7 cellular contexts compared by ENCODE assay signal in genomic region chr2:90151805-90152204, GRCh38.
DNase-seq lines count a peak whose midpoint lies in the region; ATAC-seq and TF ChIP-seq lines count a peak whose summit lies in the region.
"Not testable (repeated sequence)": the region's sequence is repeated elsewhere in the genome, so short reads cannot be mapped to it uniquely, and the experiment has no call there.

No MANE protein-coding gene starts in this region.

- not testable (repeated sequence) for H3K27ac ChIP-seq in OCI-LY3 (ENCODE audit: low read length)

- H2AFZ ChIP-seq in OCI-LY3 (ENCODE audit: low read depth, low read length) = not testable (repeated sequence)

- H3K4me3 ChIP-seq in OCI-LY3 (ENCODE audit: low read length) = not testable (repeated sequence)

- H3K79me2 ChIP-seq in OCI-LY3 (ENCODE audit: low read length) = not testable (repeated sequence)

- not testable (repeated sequence) for H3K9me3 ChIP-seq in OCI-LY3 (ENCODE audit: insufficient read depth, low read length)

- DNase-seq in DMS53 (lab: John Stamatoyannopoulos, UW) (peak; percentile 6), dermis blood vessel endothelial cell (peak; percentile 1), lung microvascular endothelial cell (ENCODE audit: low read depth in 2 of 2) (peak; percentile 5 to 25)
- DNase-seq in GM13977 (ENCODE audit: low spot score) = not testable (repeated sequence)

- not testable (repeated sequence) for H3K9ac ChIP-seq in OCI-LY3 (ENCODE audit: low read length)

- H3K36me3 ChIP-seq in OCI-LY3 (replicated peaks; ENCODE audit: low read depth, low read length) = not testable (repeated sequence)

- H3K4me2 ChIP-seq in OCI-LY3 (ENCODE audit: low read length) = not testable (repeated sequence)

- in situ Hi-C loops in GM13977 (cut with MboI; ENCODE audit: low pct_unique_long_range_greater_than_20kb, low sequenced_read_pairs, unreplicated experiment) = not testable (repeated sequence)

- not testable (repeated sequence) for H3K27me3 ChIP-seq in OCI-LY3 (ENCODE audit: low read depth, low read length)

- ATAC-seq in GM19372 (IDR thresholded peaks at IDR 0.05; ENCODE audit: low read depth, unreplicated experiment) (peak; percentile 75), HG03175 (IDR thresholded peaks at IDR 0.05; ENCODE audit: unreplicated experiment) (peak; percentile 83)

- H3K4me1 ChIP-seq in OCI-LY3 (ENCODE audit: low read length) = not testable (repeated sequence)

- not testable (repeated sequence) for H4K20me1 ChIP-seq in OCI-LY3 (ENCODE audit: insufficient read depth, low read length)

- TF ChIP-seq CTCF in GM13977 (IDR thresholded peaks at IDR 0.05; ENCODE audit: extremely low read depth, insufficient read depth, missing control alignments) (peak; percentile 23), OCI-LY3 (IDR thresholded peaks at IDR 0.05; ENCODE audit: low read depth, low read length) (peak; percentile 39)
